Comparison of ENCODE assay signal across 10 cellular contexts in genomic region chr14:53509845-53510244, GRCh38.
DNase-seq lines count a peak whose midpoint lies in the region; ATAC-seq and TF ChIP-seq lines count a peak whose summit lies in the region.
"Had no signal": no experiment of that assay in that cellular context is flagged by ENCODE, and none has a peak within 500 bp of the region (broad histone marks: within the 10 kb centered on the region; RNA-seq: fewer than 3 reads in every experiment).

No MANE protein-coding gene starts in this region.

- intact Hi-C loops in transverse colon (cut with DNase I; ENCODE audit: low total_unique reads) (no loop called here), PC-9 (cut with micrococcal nuclease; ENCODE audit: unreplicated experiment) (no loop called here)

- no peaks in the 10 kb centered on the region for H4K20me1 ChIP-seq in PC-9 (ENCODE audit: insufficient read depth)

- H3K9me2 ChIP-seq in PC-9 (ENCODE audit: insufficient read depth), result no peaks in the 10 kb centered on the region

- H3K27me3 ChIP-seq in MG63 (no peaks in the 10 kb centered on the region), muscle layer of duodenum (ENCODE audit: low read depth, low read length) (no peaks in the 10 kb centered on the region), transverse colon (no peaks in the 10 kb centered on the region), PC-9 (ENCODE audit: insufficient read depth, low read depth) (no peaks in the 10 kb centered on the region)
- H3K27me3 ChIP-seq: upper lobe of left lung had no signal

- DNase-seq in MG63, result peak; percentile 66
- DNase-seq in fibroblast of gingiva (ENCODE audit: low read depth), result peak; percentile 95
- peak; percentile 20 for DNase-seq in transverse colon
- no peak for DNase-seq in PC-9
- DNase-seq in NCI-H524 treated with DMSO at 0.1 percent for 48 hours (lab: John Stamatoyannopoulos, UW), result no peak
- DNase-seq: effector memory CD8-positive, alpha-beta T cell; upper lobe of left lung had no signal

- H3K9me3 ChIP-seq in MG63, result no peaks in the 10 kb centered on the region
- no peaks in the 10 kb centered on the region for H3K9me3 ChIP-seq in muscle layer of duodenum (ENCODE audit: control insufficient read depth in 1 of 2, low read length in 2 of 2)
- H3K9me3 ChIP-seq in transverse colon, result no peaks in the 10 kb centered on the region
- H3K9me3 ChIP-seq in PC-9 (ENCODE audit: insufficient read depth, low read depth), result no peaks in the 10 kb centered on the region
- H3K9me3 ChIP-seq: upper lobe of left lung had no signal

- in situ Hi-C loops in transverse colon (cut with MboI; ENCODE audit: low pct_ligation_motif_present in 1 of 4, low pct_unique_long_range_greater_than_20kb in 1 of 4, low sequenced_read_pairs in 3 of 4), result no loop called here

- 30 to 58% methylated on average over 5 of the region's 5 CpGs for WGBS in transverse colon (ENCODE audit: low coverage in 1 of 2), 2 donors

- H3K27ac ChIP-seq in muscle layer of duodenum (ENCODE audit: low read length), result peak overlapping the region; percentile 47
- H3K27ac ChIP-seq in transverse colon, result peak overlapping the region; percentile 62 to 74 (median 66)
- no peak overlapping the region for H3K27ac ChIP-seq in PC-9

- ATAC-seq in SK-N-SH treated with all-trans-retinoic acid at 6 μM for 48 hours, result no peak
- ATAC-seq in HG02970 (IDR thresholded peaks at IDR 0.05; ENCODE audit: low FRiP score, unreplicated experiment), result no peak
- ATAC-seq: effector memory CD8-positive, alpha-beta T cell had no signal

- no peak for TF ChIP-seq EP300 in transverse colon (IDR thresholded peaks at IDR 0.05; ENCODE audit: low read depth)

- no peaks in the 10 kb centered on the region for H3K36me3 ChIP-seq in MG63
- no peaks in the 10 kb centered on the region for H3K36me3 ChIP-seq in muscle layer of duodenum (ENCODE audit: control insufficient read depth in 1 of 2, insufficient read depth in 2 of 2, low read length in 2 of 2)
- H3K36me3 ChIP-seq in transverse colon, result no peaks in the 10 kb centered on the region
- no peaks in the 10 kb centered on the region for H3K36me3 ChIP-seq in PC-9 (ENCODE audit: low read depth)
- H3K36me3 ChIP-seq: upper lobe of left lung had no signal

- TF ChIP-seq CTCF in transverse colon (IDR thresholded peaks at IDR 0.05) (no peak), PC-9 (conservative IDR thresholded peaks at IDR 0.05) (no peak)

- H3K4me3 ChIP-seq in MG63 (no peak overlapping the region), muscle layer of duodenum (ENCODE audit: low read depth in 1 of 2, low read length in 2 of 2) (no peak overlapping the region), transverse colon (no peak overlapping the region), PC-9 (no peak overlapping the region)
- H3K4me3 ChIP-seq: upper lobe of left lung had no signal

- H3K4me1 ChIP-seq in muscle layer of duodenum (ENCODE audit: control insufficient read depth in 1 of 2, insufficient read depth in 2 of 2, low read length in 2 of 2) (peaks cover 0 to 7% of the 10 kb centered on the region in 2 donors), transverse colon (peaks cover 0 to 11% (median 7%) of the 10 kb centered on the region in 4 donors), PC-9 (replicated peaks; ENCODE audit: insufficient read depth) (no peaks in the 10 kb centered on the region)
- H3K4me1 ChIP-seq: upper lobe of left lung had no signal

- CTCF ChIA-PET in PC-9 (lab: Charles Lee), result no interaction called here

- H3K4me2 ChIP-seq in PC-9, result no peak overlapping the region

- H2AFZ ChIP-seq in PC-9, result no peak overlapping the region

- no peaks in the 10 kb centered on the region for H3F3A ChIP-seq in PC-9 (ENCODE audit: insufficient read depth, low read depth)

- H3K79me2 ChIP-seq in PC-9 (ENCODE audit: low read depth), result no peaks in the 10 kb centered on the region

- TF ChIP-seq POLR2A in transverse colon (IDR thresholded peaks at IDR 0.05), result no peak

- no TSS peak for BruUV-seq in PC-9 (replicated peaks; lab: Mats Ljungman, UMichigan)

- POLR2A ChIA-PET in PC-9 (lab: Charles Lee; ENCODE audit: unreplicated experiment), result no interaction called here

TF ChIP-seq in SK-N-SH treated with all-trans-retinoic acid at 6 μM for 48 hours, 23 proteins besides CTCF, POLR2A, EP300 and RAD21:
- TF ChIP-seq GLIS3 (CRISPR knock-in tag; IDR thresholded peaks at IDR 0.05) (no peak), SNAI2 (CRISPR knock-in tag; IDR thresholded peaks at IDR 0.05) (no peak), CSRNP3 (CRISPR knock-in tag; IDR thresholded peaks at IDR 0.05) (no peak), ZNF565 (CRISPR knock-in tag; conservative IDR thresholded peaks at IDR 0.05; ENCODE audit: low read depth) (no peak), ZC3H10 (CRISPR knock-in tag; IDR thresholded peaks at IDR 0.05) (no peak), ESRRG (CRISPR knock-in tag; IDR thresholded peaks at IDR 0.05) (no peak), CSDC2 (CRISPR knock-in tag; IDR thresholded peaks at IDR 0.05) (no peak), BACH2 (CRISPR knock-in tag; IDR thresholded peaks at IDR 0.05; ENCODE audit: borderline replicate concordance) (no peak), POU6F1 (CRISPR knock-in tag; IDR thresholded peaks at IDR 0.05; ENCODE audit: borderline replicate concordance, low read depth) (no peak)

Comparison
In these comparisons a context has a peak if more than half of its experiments do, and no peak if none do; other contexts are left out.
1. DNase-seq: peak in MG63 (single experiment), fibroblast of gingiva (single experiment) and transverse colon (single experiment); none in PC-9 (0 of 2) and NCI-H524 treated with DMSO at 0.1 percent for 48 hours (single experiment).